ENCODE assay signal across 10 cellular contexts in the genomic region with DNA sequence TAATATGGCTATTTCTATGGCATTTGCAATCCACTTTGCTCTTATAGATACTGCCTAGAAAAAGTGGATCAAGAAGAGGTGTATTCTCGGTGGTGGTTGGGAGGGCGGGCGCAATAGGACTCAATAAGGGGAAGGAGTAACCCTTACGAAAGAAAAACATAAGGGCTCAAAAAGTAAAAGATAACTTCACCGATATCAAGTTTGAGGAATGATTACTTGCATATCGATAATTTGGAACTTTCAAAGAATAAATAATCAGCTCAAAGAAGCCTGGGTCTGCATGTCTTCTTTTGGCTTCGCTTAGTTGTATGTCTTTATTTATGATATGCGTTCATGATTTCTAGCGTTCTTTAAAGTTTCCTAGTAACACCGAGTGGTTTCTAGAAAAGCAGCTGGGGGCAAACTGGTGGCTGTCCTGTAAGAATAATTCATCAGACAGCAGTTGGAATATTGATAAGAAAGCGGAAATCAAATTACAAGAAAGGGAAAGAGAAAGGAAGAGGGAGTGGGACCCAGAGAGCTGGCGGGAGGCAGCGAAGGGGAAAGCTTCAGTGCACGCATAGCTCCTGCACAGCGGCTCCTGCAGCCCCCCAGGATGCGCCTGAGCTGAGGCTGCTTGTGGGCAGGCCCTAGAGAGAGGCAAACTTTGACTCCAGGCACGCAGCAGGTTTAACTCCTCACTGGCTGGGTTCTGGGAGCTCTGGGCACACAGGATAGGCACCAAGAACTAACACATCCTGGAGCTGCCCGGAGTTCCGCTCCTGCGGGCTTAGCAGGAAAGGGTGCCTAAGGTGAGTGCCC. TPM values are rescaled to one million over a fixed set of nuclear protein-coding genes. Genes with fewer than 3 reads are reported as not detected.
A peak's percentile ranks its signal among the peaks of the same experiment; 100 is the strongest.
DNase-seq lines count a peak whose midpoint lies in the region; ATAC-seq, FAIRE-seq and TF ChIP-seq lines count a peak whose summit lies in the region.
"Had no signal": no experiment of that assay in that cellular context is flagged by ENCODE, and none has a peak within 500 bp of the region (broad histone marks: within the 10 kb centered on the region; RNA-seq: fewer than 3 reads in every experiment).

No MANE protein-coding gene starts in this region.

- peak; percentile 24 for FAIRE-seq in endothelial cell of umbilical vein (lab: Jason Lieb, UNC)
- FAIRE-seq: bronchial epithelial cell had no signal

- H3F3A ChIP-seq in DOHH2 (ENCODE audit: control insufficient read depth, insufficient read depth) = no peaks in the 10 kb centered on the region

- no TSS peak for BruUV-seq in endothelial cell of umbilical vein (replicated peaks; lab: Mats Ljungman, UMichigan)

- peaks cover 34% of the 10 kb centered on the region for H3K4me1 ChIP-seq in DOHH2 (ENCODE audit: control insufficient read depth, low read length)
- peaks cover 26% of the 10 kb centered on the region for H3K4me1 ChIP-seq in endothelial cell of umbilical vein (ENCODE audit: control insufficient read depth, extremely low read depth, insufficient read depth, low read length)
- H3K4me1 ChIP-seq in psoas muscle = peaks cover 15% of the 10 kb centered on the region

- 27 to 30% (median 30%) methylated on average over 20 of the region's 20 CpGs for WGBS in psoas muscle, 3 donors

- CTCF ChIA-PET in endothelial cell of umbilical vein (lab: Charles Lee) = interaction anchor here (0.7 to 3.0 kb wide), 5 partner anchors 12 to 527 kb away, joined by 3 to 20 read pairs (median 3); no protein-coding TSS in a partner anchor

- no peaks in the 10 kb centered on the region for H3K9me2 ChIP-seq in DOHH2 (replicated peaks; ENCODE audit: control insufficient read depth, low read length)

- H3K36me3 ChIP-seq in DOHH2 (ENCODE audit: control insufficient read depth, low read length) (no peaks in the 10 kb centered on the region), endothelial cell of umbilical vein (ENCODE audit: control insufficient read depth in 2 of 2, extremely low read depth in 1 of 2, insufficient read depth in 2 of 2, low read length in 2 of 2) (no peaks in the 10 kb centered on the region), psoas muscle (ENCODE audit: insufficient read depth in 1 of 2, low read depth in 1 of 2) (no peaks in the 10 kb centered on the region)

- POLR2A ChIA-PET in endothelial cell of umbilical vein (lab: Charles Lee) = no interaction called here

- no peak for TF ChIP-seq CTCF in DOHH2 (IDR thresholded peaks at IDR 0.05; ENCODE audit: low read depth, low read length, poor library complexity, severe bottlenecking)
- no peak for TF ChIP-seq CTCF in endothelial cell of umbilical vein (IDR thresholded peaks at IDR 0.05; ENCODE audit: extremely low read depth in 1 of 2, insufficient read depth in 1 of 2, low read depth in 1 of 2, low read length in 2 of 2)
- no peak for TF ChIP-seq CTCF in psoas muscle (IDR thresholded peaks at IDR 0.05)

- no peak overlapping the region for H2AFZ ChIP-seq in endothelial cell of umbilical vein (ENCODE audit: low read depth, low read length)

- no peak overlapping the region for H3K9ac ChIP-seq in endothelial cell of umbilical vein (replicated peaks; ENCODE audit: extremely low read depth, insufficient read depth, low read length)

- H3K27me3 ChIP-seq in DOHH2 (ENCODE audit: control insufficient read depth, low read length) (peaks cover 86% of the 10 kb centered on the region), endothelial cell of umbilical vein (ENCODE audit: control insufficient read depth in 2 of 2, insufficient read depth in 2 of 2, low read length in 2 of 2) (peaks cover 35% of the 10 kb centered on the region in 2 experiments), psoas muscle (ENCODE audit: insufficient read depth in 3 of 3, low read length in 2 of 3) (peaks cover 5 to 58% (median 16%) of the 10 kb centered on the region in 3 donors)

- no peak for TF ChIP-seq POLR2A in endothelial cell of umbilical vein (IDR thresholded peaks at IDR 0.05; ENCODE audit: low read depth, low read length)

- H3K27ac ChIP-seq in DOHH2 (ENCODE audit: low read depth, low read length) (no peak overlapping the region), endothelial cell of umbilical vein (ENCODE audit: insufficient read depth, low read depth, low read length) (no peak overlapping the region), psoas muscle (no peak overlapping the region)

- no peaks in the 10 kb centered on the region for H4K20me1 ChIP-seq in DOHH2 (ENCODE audit: control insufficient read depth, insufficient read depth, low read depth, low read length)
- H4K20me1 ChIP-seq in endothelial cell of umbilical vein (replicated peaks; ENCODE audit: control insufficient read depth, extremely low read depth, insufficient read depth, low read length) = no peaks in the 10 kb centered on the region

- H3K9me1 ChIP-seq in endothelial cell of umbilical vein (replicated peaks; ENCODE audit: control insufficient read depth, extremely low read depth, insufficient read depth, low read length) = no peaks in the 10 kb centered on the region

- H3K79me2 ChIP-seq in DOHH2 (ENCODE audit: control insufficient read depth, low read length) (no peaks in the 10 kb centered on the region), endothelial cell of umbilical vein (ENCODE audit: control insufficient read depth, insufficient read depth, low read length) (no peaks in the 10 kb centered on the region)

- in situ Hi-C loops in KBM-7 (cut with MboI; ENCODE audit: low pct_unique_long_range_greater_than_20kb, low sequenced_read_pairs) = no loop called here

- H3K4me2 ChIP-seq in DOHH2 (ENCODE audit: low read length) (peak overlapping the region; percentile 91), endothelial cell of umbilical vein (ENCODE audit: insufficient read depth, low read length) (peak overlapping the region; percentile 45)

- H3K9me3 ChIP-seq in DOHH2 (ENCODE audit: control insufficient read depth, insufficient read depth, low read length) = no peaks in the 10 kb centered on the region
- H3K9me3 ChIP-seq in endothelial cell of umbilical vein (replicated peaks; ENCODE audit: control insufficient read depth, insufficient read depth, low read length) = no peaks in the 10 kb centered on the region
- no peaks in the 10 kb centered on the region for H3K9me3 ChIP-seq in psoas muscle

- dilution Hi-C loops in endothelial cell of umbilical vein (cut with MboI; ENCODE audit: extremely low pct_ligation_motif_present, low sequenced_read_pairs) = no loop called here

- peak; percentile 54 for DNase-seq in KBM-7
- peak; percentile 13 for DNase-seq in endothelial cell of umbilical vein (ENCODE audit: low read depth, low spot score)
- no peak for DNase-seq in psoas muscle
- no peak for DNase-seq in stimulated activated CD4-positive, alpha-beta T cell treated with anti-CD3 and anti-CD28 coated beads, Interleukin-15, amount 100 ng/mL, for 24 hours
- no peak for DNase-seq in stimulated activated CD4-positive, alpha-beta T cell treated with anti-CD3 and anti-CD28 coated beads, Interleukin-1b, Interleukin-23, amount 100 ng/mL, for 48 hours
- DNase-seq in KG1 (lab: John Stamatoyannopoulos, UW) = no peak
- DNase-seq: activated CD4-positive, alpha-beta memory T cell treated with anti-CD3 and anti-CD28 coated beads, Interleukin-2, amount 10 ng/mL, durations not matched to agents 7 days and 5 days had no signal

- ATAC-seq in psoas muscle = peak in 1 of 4 donors; percentile 28
- no peak for ATAC-seq in GM18868 (IDR thresholded peaks at IDR 0.05; ENCODE audit: unreplicated experiment)

- intact Hi-C loops in endothelial cell of umbilical vein (cut with micrococcal nuclease) (no loop called here), psoas muscle (cut with DNase I) (no loop called here)

- H3K4me3 ChIP-seq in DOHH2 (ENCODE audit: low read length) = peak overlapping the region; percentile 25
- H3K4me3 ChIP-seq in endothelial cell of umbilical vein (replicated peaks in 1 of 3; ENCODE audit: insufficient read depth in 1 of 3, low read depth in 1 of 3, low read length in 3 of 3) = peak overlapping the region in 1 of 3 experiments; percentile 4
- H3K4me3 ChIP-seq in psoas muscle = peak overlapping the region; percentile 30

TF ChIP-seq in endothelial cell of umbilical vein, 7 proteins besides CTCF, POLR2A, EP300 and RAD21:
- peak; percentile 51 for TF ChIP-seq EZH2 (IDR thresholded peaks at IDR 0.05; ENCODE audit: borderline replicate concordance, low read depth, low read length, severe bottlenecking)
- no peak for TF ChIP-seq GATA2 (IDR thresholded peaks at IDR 0.05; ENCODE audit: insufficient read depth, insufficient read length, low read depth, low read length)
- TF ChIP-seq POLR2AphosphoS5 (IDR thresholded peaks at IDR 0.05; ENCODE audit: insufficient read depth, low read depth, low read length) = no peak
- no peak for TF ChIP-seq FOS (IDR thresholded peaks at IDR 0.05; ENCODE audit: borderline replicate concordance, insufficient read depth, low read length)

RNA-seq across cellular contexts. Expression of a gene that starts 9.1 kb away (rescaled TPM):
- total RNA-seq in endothelial cell of umbilical vein = 132 and 134 TPM in 2 replicates
- 163 and 210 TPM in 2 replicates for polyA plus RNA-seq in endothelial cell of umbilical vein
- polyA plus RNA-seq in endothelial cell of umbilical vein (2011; cell fraction: cytosol; rRNA removed) = 124 and 153 TPM in 2 replicates
- polyA plus RNA-seq in endothelial cell of umbilical vein (2011; cell fraction: nucleus; rRNA removed) = 147 and 172 TPM in 2 replicates
- polyA plus RNA-seq in endothelial cell of umbilical vein (2012) = 97.4 and 114 TPM in 2 replicates
- 460 and 576 TPM in 2 replicates for polyA minus RNA-seq in endothelial cell of umbilical vein
- polyA minus RNA-seq in endothelial cell of umbilical vein (2011; cell fraction: cytosol; rRNA and poly(A)+ RNA removed) = not detected
- polyA minus RNA-seq in endothelial cell of umbilical vein (2011; cell fraction: nucleus; rRNA and poly(A)+ RNA removed) = 141 and 197 TPM in 2 replicates
- 10 to 100 TPM in 3 of 4 donors, 1 to 10 TPM in 1; 8.8 to 13.1 (median 12.7) TPM for total RNA-seq in psoas muscle
- polyA plus RNA-seq in psoas muscle = 1 to 10 TPM; 3.3 to 5.5 (median 5.2) TPM

Comparison
In these comparisons a context has a peak if more than half of its experiments do, and no peak if none do; other contexts are left out.
1. DNase-seq: peak in KBM-7 (single experiment) and endothelial cell of umbilical vein (single experiment); none in psoas muscle (0 of 2), stimulated activated CD4-positive, alpha-beta T cell treated with anti-CD3 and anti-CD28 coated beads, Interleukin-15, amount 100 ng/mL, for 24 hours (single experiment), stimulated activated CD4-positive, alpha-beta T cell treated with anti-CD3 and anti-CD28 coated beads, Interleukin-1b, Interleukin-23, amount 100 ng/mL, for 48 hours (single experiment) and KG1 (single experiment).